7 cellular contexts compared by ENCODE assay signal in the genomic region with DNA sequence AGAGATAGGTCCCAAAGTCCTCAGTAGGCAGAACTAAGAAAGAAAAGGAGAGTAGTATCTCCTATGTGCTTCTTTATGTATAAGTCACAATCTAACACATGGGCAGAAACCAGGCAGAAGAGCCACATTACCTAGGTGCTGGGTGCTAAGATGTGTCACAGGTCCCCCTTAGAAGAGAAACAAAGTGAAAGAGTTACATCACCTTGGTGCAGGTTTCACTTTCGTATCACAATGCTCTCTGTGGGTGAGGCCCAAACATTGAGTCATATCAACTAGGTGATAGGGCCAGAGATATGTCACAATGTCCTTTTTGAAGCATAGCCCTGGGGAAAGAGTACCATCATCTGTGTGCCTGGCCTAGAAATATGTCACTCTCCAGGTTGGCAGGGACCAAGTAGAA.
DNase-seq lines count a peak whose midpoint lies in the region; ATAC-seq and TF ChIP-seq lines count a peak whose summit lies in the region.
"Not testable (repeated sequence)": the region's sequence is repeated elsewhere in the genome, so short reads cannot be mapped to it uniquely, and the experiment has no call there.

No MANE protein-coding gene starts in this region.

- not testable (repeated sequence) for H3K36me3 ChIP-seq in RWPE2 (ENCODE audit: low read depth)

- ATAC-seq in GM18519 (IDR thresholded peaks at IDR 0.05; ENCODE audit: low FRiP score, unreplicated experiment) = peak; percentile 51
- peak; percentile 97 for ATAC-seq in GM21381 (IDR thresholded peaks at IDR 0.05; ENCODE audit: unreplicated experiment)
- ATAC-seq in HG02610 (IDR thresholded peaks at IDR 0.05; ENCODE audit: unreplicated experiment) = peak; percentile 99
- peak; percentile 91 for ATAC-seq in HG02981 (IDR thresholded peaks at IDR 0.05; ENCODE audit: unreplicated experiment)
- ATAC-seq in HG03432 (IDR thresholded peaks at IDR 0.05; ENCODE audit: unreplicated experiment) = peak; percentile 99
- peak; percentile 48; the same call in 1 of the 3 replicates for ATAC-seq in RWPE2 (ENCODE audit: low read depth)
- peak; percentile 87 for ATAC-seq in activated naive CD8-positive, alpha-beta T cell treated with anti-CD3 and anti-CD28 coated beads, Interleukin-2, amount 50 U/mL, for 24 hours

- not testable (repeated sequence) for H3K4me3 ChIP-seq in RWPE2 (ENCODE audit: severe bottlenecking)

- not testable (repeated sequence) for H3K27ac Mint-ChIP-seq in activated naive CD8-positive, alpha-beta T cell treated with anti-CD3 and anti-CD28 coated beads, Interleukin-2, amount 50 U/mL, for 24 hours

- not testable (repeated sequence) for H3K9me3 ChIP-seq in RWPE2 (ENCODE audit: severe bottlenecking)

- H3K9me3 Mint-ChIP-seq in activated naive CD8-positive, alpha-beta T cell treated with anti-CD3 and anti-CD28 coated beads, Interleukin-2, amount 50 U/mL, for 24 hours = not testable (repeated sequence)

- H3K4me1 ChIP-seq in RWPE2 (ENCODE audit: insufficient read depth, poor library complexity, severe bottlenecking) = not testable (repeated sequence)

- H3K27me3 ChIP-seq in RWPE2 (ENCODE audit: insufficient read depth, poor library complexity, severe bottlenecking) = not testable (repeated sequence)

- not testable (repeated sequence) for H3K27me3 Mint-ChIP-seq in activated naive CD8-positive, alpha-beta T cell treated with anti-CD3 and anti-CD28 coated beads, Interleukin-2, amount 50 U/mL, for 24 hours

- H3K27ac ChIP-seq in RWPE2 (ENCODE audit: poor library complexity, severe bottlenecking) = not testable (repeated sequence)

- not testable (repeated sequence) for H3K4me1 Mint-ChIP-seq in activated naive CD8-positive, alpha-beta T cell treated with anti-CD3 and anti-CD28 coated beads, Interleukin-2, amount 50 U/mL, for 24 hours

- not testable (repeated sequence) for TF ChIP-seq CTCF in RWPE2 (IDR thresholded peaks at IDR 0.05; ENCODE audit: poor library complexity, severe bottlenecking)

- DNase-seq in RWPE2 (ENCODE audit: low spot score); activated naive CD8-positive, alpha-beta T cell treated with anti-CD3 and anti-CD28 coated beads, Interleukin-2, amount 50 U/mL, for 24 hours: not testable (repeated sequence)

- not testable (repeated sequence) for H3K36me3 Mint-ChIP-seq in activated naive CD8-positive, alpha-beta T cell treated with anti-CD3 and anti-CD28 coated beads, Interleukin-2, amount 50 U/mL, for 24 hours (ENCODE audit: low read depth)

- not testable (repeated sequence) for H3K4me3 Mint-ChIP-seq in activated naive CD8-positive, alpha-beta T cell treated with anti-CD3 and anti-CD28 coated beads, Interleukin-2, amount 50 U/mL, for 24 hours

Comparison
In these comparisons a context has a peak if more than half of its experiments do, and no peak if none do; other contexts are left out.
1. ATAC-seq: peak in every context shown above with its lines; median percentile 99 in HG02610; 99 in HG03432; 97 in GM21381; 91 in HG02981; 87 in activated naive CD8-positive, alpha-beta T cell treated with anti-CD3 and anti-CD28 coated beads, Interleukin-2, amount 50 U/mL, for 24 hours; 51 in GM18519; 48 in RWPE2.